Comparison of ENCODE assay signal across 1 cellular context in the genomic region with DNA sequence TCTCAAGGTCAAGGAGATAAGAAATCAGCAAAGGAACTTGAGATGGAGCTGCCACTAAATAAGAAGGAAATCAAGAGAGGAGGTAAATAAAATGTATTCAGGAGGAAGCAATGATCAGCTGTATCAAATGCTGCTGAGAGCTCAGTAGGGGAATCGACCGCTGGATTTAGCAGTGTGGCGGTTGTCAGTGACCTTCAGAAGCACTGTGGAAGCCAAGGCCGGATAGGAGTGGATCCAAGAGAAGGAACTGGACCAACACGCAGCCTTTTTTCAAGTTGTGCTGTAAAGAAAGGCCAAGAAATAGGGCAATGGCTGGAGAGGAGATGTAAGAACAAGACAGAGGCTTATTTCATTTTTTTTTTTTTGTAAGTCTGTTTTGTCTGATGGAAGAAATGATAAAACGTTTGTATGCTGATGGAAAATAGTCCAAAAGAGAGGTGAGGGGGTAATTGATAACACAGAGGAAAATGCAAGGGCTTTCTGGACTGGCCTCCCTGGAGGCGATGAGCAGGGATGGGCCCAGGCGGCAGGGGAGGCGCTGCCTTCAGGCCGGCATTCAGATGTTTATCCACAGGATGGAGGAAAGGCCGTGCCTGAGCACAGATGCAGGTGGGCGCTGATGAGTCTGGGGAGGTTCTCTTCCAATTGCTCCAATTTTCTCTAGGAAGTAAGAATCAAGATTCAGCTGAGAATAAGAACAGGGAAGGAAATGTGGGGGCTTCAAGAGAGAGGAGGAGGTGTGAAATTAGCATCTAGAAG.
TF ChIP-seq lines count a peak whose summit lies in the region.

No MANE protein-coding gene starts in this region.

TF ChIP-seq in K562, 482 proteins besides CTCF, POLR2A, EP300 and RAD21:
- TF ChIP-seq TEAD2 (tag; IDR thresholded peaks at IDR 0.05): no peak
- TF ChIP-seq ESRRA (IDR thresholded peaks at IDR 0.05; ENCODE audit: borderline replicate concordance, low read depth): peak; percentile 44; the same call in 1 of the 2 replicates
